16 cellular contexts compared by ENCODE assay signal in the genomic region with DNA sequence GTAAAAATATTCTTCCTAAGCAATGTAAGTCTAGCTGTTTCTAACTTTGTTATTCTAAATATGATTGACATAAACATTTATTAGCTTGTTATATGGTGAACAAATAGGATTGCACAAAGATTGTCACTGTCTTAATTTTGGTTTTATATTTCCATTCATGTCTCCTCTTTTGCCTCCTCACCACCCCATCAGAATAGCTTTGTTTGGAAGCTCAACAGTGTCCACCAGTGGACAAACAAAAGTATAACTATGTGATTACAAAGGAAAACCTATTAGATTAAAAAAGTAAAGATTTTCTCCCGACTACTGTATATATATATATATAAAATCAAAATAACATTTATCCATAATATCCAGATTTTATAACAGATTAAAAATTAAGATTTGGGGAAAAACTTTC.
A peak's percentile ranks its signal among the peaks of the same experiment; 100 is the strongest.
DNase-seq lines count a peak whose midpoint lies in the region; ATAC-seq and TF ChIP-seq lines count a peak whose summit lies in the region.
"Had no signal": no experiment of that assay in that cellular context is flagged by ENCODE, and none has a peak within 500 bp of the region (broad histone marks: within the 10 kb centered on the region; RNA-seq: fewer than 3 reads in every experiment).

No MANE protein-coding gene starts in this region.

- no peaks in the 10 kb centered on the region for H3F3A ChIP-seq in SK-N-SH (replicated peaks; ENCODE audit: insufficient read depth)

- no peaks in the 10 kb centered on the region for H3K27me3 ChIP-seq in SK-N-SH (ENCODE audit: insufficient read depth)
- H3K27me3 ChIP-seq: gastrocnemius medialis, SJCRH30, suprapubic skin had no signal

- no peaks in the 10 kb centered on the region for H3K4me1 ChIP-seq in SK-N-SH (ENCODE audit: control insufficient read depth in 1 of 2, insufficient read depth in 2 of 2, low read depth in 1 of 2, low read length in 1 of 2)
- H3K4me1 ChIP-seq: gastrocnemius medialis, SJCRH30, suprapubic skin had no signal

- TF ChIP-seq CTCF in SK-N-SH (IDR thresholded peaks at IDR 0.05) (peak; percentile 25), astrocyte of the cerebellum (IDR thresholded peaks at IDR 0.05; ENCODE audit: low read depth, low read length, missing control alignments) (peak; percentile 43), progenitor cell of endocrine pancreas (IDR thresholded peaks at IDR 0.05; ENCODE audit: unreplicated experiment) (peak; percentile 30)

- no peaks in the 10 kb centered on the region for H3K9me2 ChIP-seq in SK-N-SH

- H4K20me1 ChIP-seq in SK-N-SH (ENCODE audit: insufficient read depth), result no peaks in the 10 kb centered on the region

- no peak for TF ChIP-seq EP300 in SK-N-SH (IDR thresholded peaks at IDR 0.05; ENCODE audit: borderline replicate concordance in 1 of 2, low read depth in 1 of 2, low read length in 1 of 2)

- peaks cover 17% of the 10 kb centered on the region for H3K9me3 Mint-ChIP-seq in progenitor cell of endocrine pancreas (ENCODE audit: low read depth)

- H3K9me3 ChIP-seq in SK-N-SH, result no peaks in the 10 kb centered on the region
- H3K9me3 ChIP-seq: gastrocnemius medialis, SJCRH30, suprapubic skin had no signal

- 0 out of 2 replicates have a peak, but pooled peaks have one; percentile 21 for TF ChIP-seq RAD21 in SK-N-SH (IDR thresholded peaks at IDR 0.05; ENCODE audit: low read length)

- CTCF ChIA-PET in SK-N-SH (lab: Yijun Ruan, JAX), result interaction anchor here (1.1 kb wide), 1 partner anchor 19 kb away, joined by 3 read pairs; no protein-coding TSS in a partner anchor

- in situ Hi-C loops in astrocyte of the cerebellum (cut with HindIII; ENCODE audit: low sequenced_read_pairs), result no loop called here

- H3K4me1 Mint-ChIP-seq in progenitor cell of endocrine pancreas (ENCODE audit: low read depth), result no peaks in the 10 kb centered on the region
- H3K4me1 Mint-ChIP-seq: mesothelial cell of epicardium had no signal

- H3K4me3 ChIP-seq in SK-N-SH (ENCODE audit: low read depth in 2 of 2, low read length in 1 of 2), result no peak overlapping the region
- H3K4me3 ChIP-seq in astrocyte of the cerebellum (ENCODE audit: low read depth, low read length), result no peak overlapping the region
- H3K4me3 ChIP-seq: gastrocnemius medialis, SJCRH30, suprapubic skin had no signal

- peak; percentile 3 for DNase-seq in SK-N-SH
- peak; percentile 60 for DNase-seq in NCI-H146 (lab: John Stamatoyannopoulos, UW)
- DNase-seq in astrocyte of the cerebellum (ENCODE audit: low read depth), result no peak
- DNase-seq in progenitor cell of endocrine pancreas (ENCODE audit: low spot score, unreplicated experiment), result no peak
- DNase-seq in SIG-M5 treated with dmso at 0.1 percent for 504 hours (lab: John Stamatoyannopoulos, UW; ENCODE audit: unreplicated experiment), result no peak
- no peak for DNase-seq in NCI-H2107 (lab: John Stamatoyannopoulos, UW)
- DNase-seq in activated T-cell treated with anti-CD3 and anti-CD28 coated beads, Interleukin-2, amount 50 U/mL, for 48 hours, result no peak
- DNase-seq: caudate nucleus, gastrocnemius medialis, posterior cingulate gyrus, WERI-Rb-1 had no signal

- POLR2A ChIA-PET in SK-N-SH (lab: Yijun Ruan, JAX), result no interaction called here

- H3K27ac ChIP-seq in SK-N-SH (ENCODE audit: low read depth in 2 of 2, low read length in 1 of 2), result no peak overlapping the region
- H3K27ac ChIP-seq: gastrocnemius medialis, SJCRH30, suprapubic skin, WERI-Rb-1 had no signal

- 0% methylated on average over 1 of the region's 1 CpG for WGBS in SK-N-SH (ENCODE audit: low lambda C conversion rate)

- H3K36me3 Mint-ChIP-seq in progenitor cell of endocrine pancreas (ENCODE audit: insufficient read depth), result no peaks in the 10 kb centered on the region
- H3K36me3 Mint-ChIP-seq: activated naive CD8-positive, alpha-beta T cell; mesothelial cell of epicardium had no signal

- H3K27ac Mint-ChIP-seq in progenitor cell of endocrine pancreas, result no peak overlapping the region
- H3K27ac Mint-ChIP-seq: activated naive CD8-positive, alpha-beta T cell; mesothelial cell of epicardium had no signal

- H3K4me3 Mint-ChIP-seq in progenitor cell of endocrine pancreas (ENCODE audit: low read depth), result no peak overlapping the region
- H3K4me3 Mint-ChIP-seq: activated naive CD8-positive, alpha-beta T cell; mesothelial cell of epicardium had no signal

- H3K27me3 Mint-ChIP-seq in progenitor cell of endocrine pancreas, result no peaks in the 10 kb centered on the region
- H3K27me3 Mint-ChIP-seq: activated naive CD8-positive, alpha-beta T cell had no signal

- ATAC-seq in SK-N-SH treated with all-trans-retinoic acid at 6 μM for 48 hours, result no peak
- ATAC-seq: gastrocnemius medialis had no signal

- no peak overlapping the region for H3K4me2 ChIP-seq in SK-N-SH

- no peaks in the 10 kb centered on the region for H3K79me2 ChIP-seq in SK-N-SH (ENCODE audit: insufficient read depth)

- no peak overlapping the region for H3K9ac ChIP-seq in SK-N-SH

- H2AFZ ChIP-seq in SK-N-SH (ENCODE audit: low read depth), result no peak overlapping the region

- H3K36me3 ChIP-seq in SK-N-SH (replicated peaks in 1 of 2; ENCODE audit: control insufficient read depth in 1 of 2, insufficient read depth in 2 of 2, low read length in 1 of 2), result no peaks in the 10 kb centered on the region
- H3K36me3 ChIP-seq: gastrocnemius medialis, SJCRH30, suprapubic skin, WERI-Rb-1 had no signal

TF ChIP-seq in SK-N-SH, 30 proteins besides CTCF, POLR2A, EP300 and RAD21 (continues in another document):
- TF ChIP-seq FOXM1 (IDR thresholded peaks at IDR 0.05; ENCODE audit: low read depth) (no peak), REST (IDR thresholded peaks at IDR 0.05; ENCODE audit: low read depth, low read length) (no peak)
- TF ChIP-seq, protein P1, sequence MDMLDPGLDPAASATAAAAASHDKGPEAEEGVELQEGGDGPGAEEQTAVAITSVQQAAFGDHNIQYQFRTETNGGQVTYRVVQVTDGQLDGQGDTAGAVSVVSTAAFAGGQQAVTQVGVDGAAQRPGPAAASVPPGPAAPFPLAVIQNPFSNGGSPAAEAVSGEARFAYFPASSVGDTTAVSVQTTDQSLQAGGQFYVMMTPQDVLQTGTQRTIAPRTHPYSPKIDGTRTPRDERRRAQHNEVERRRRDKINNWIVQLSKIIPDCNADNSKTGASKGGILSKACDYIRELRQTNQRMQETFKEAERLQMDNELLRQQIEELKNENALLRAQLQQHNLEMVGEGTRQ (IDR thresholded peaks at IDR 0.05; ENCODE audit: borderline replicate concordance, low read depth, low read length), result no peak

TF ChIP-seq in SK-N-SH treated with all-trans-retinoic acid at 6 μM for 48 hours, 23 proteins besides CTCF, POLR2A, EP300 and RAD21:
- no peak for TF ChIP-seq CREB5 (CRISPR knock-in tag; IDR thresholded peaks at IDR 0.05; ENCODE audit: low read depth)

Comparison
In these comparisons a context has a peak if more than half of its experiments do, and no peak if none do; other contexts are left out.
1. DNase-seq: peak in SK-N-SH (single experiment) and NCI-H146 (single experiment); none in astrocyte of the cerebellum (single experiment), progenitor cell of endocrine pancreas (single experiment), SIG-M5 treated with dmso at 0.1 percent for 504 hours (single experiment), NCI-H2107 (single experiment) and activated T-cell treated with anti-CD3 and anti-CD28 coated beads, Interleukin-2, amount 50 U/mL, for 48 hours (0 of 2).
2. Peak in every context shown above with its lines, with median percentiles within 50 percentile points of each other: CTCF ChIP-seq.